Comparison of ENCODE assay signal across 8 cellular contexts in the genomic region with DNA sequence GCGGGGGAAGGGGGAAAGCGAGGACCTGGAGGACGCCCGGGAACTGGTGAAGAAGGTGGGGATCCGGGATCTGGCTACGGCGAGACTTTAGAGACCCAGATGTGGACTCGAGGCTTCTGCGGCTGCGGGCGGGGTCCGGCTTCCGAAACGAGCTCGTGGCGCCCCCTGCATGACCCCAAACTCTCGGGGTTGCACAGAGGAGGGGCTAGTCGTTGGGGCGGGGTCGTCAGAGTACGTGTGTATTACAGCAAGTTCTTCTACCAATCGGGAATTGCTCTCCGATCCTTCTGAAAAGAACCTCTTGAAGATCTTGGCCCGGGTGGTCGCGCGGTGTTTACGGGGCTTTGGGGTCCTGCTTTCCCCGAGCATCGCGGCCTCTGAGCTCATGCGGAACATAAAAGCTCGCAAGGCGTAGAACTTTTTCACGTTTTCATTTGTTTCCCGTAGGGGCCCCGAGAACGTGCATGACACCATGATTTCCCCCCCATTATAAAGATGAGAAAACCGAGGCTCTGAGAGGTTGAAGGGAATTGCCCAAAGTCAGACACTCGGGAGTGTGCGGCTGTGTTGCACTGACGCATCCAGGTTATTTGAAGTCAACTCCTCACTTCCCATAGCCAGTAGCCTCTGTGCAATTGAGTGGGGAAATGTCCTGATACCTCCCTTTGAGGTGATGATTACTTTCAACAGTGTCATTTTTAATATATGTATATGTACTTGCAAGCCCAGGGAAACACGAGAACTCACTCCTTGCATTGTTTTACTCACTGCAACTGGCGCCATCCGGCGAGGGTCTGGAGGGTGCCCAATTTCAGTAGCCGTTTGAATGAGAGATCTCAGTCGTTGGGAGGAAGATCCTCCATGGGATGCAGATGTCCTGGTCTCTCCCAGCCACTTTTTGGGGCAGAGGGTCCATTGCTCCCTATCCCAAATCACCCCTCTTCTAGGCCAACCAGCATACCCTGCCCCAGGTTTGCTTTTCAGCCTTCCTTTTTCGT. TPM values are rescaled to one million over a fixed set of nuclear protein-coding genes. Genes with fewer than 3 reads are reported as not detected.
DNase-seq lines count a peak whose midpoint lies in the region; ATAC-seq, FAIRE-seq and TF ChIP-seq lines count a peak whose summit lies in the region.

BEND4 (minus strand) TSS at position 149 of the 998 bp plus-strand sequence. CDS start 512 bp downstream, outside the sequence.

- DNase-seq in LNCaP clone FGC (ENCODE audit: low read depth) (no peak), endothelial cell (ENCODE audit: low spot score) (peak; percentile 5), retinal pigment epithelial cell (ENCODE audit: low read depth) (no peak), kidney (no peak), PC-9 (no peak), DMS153 (lab: John Stamatoyannopoulos, UW) (no peak)

- no peaks in the 10 kb centered on the region for H3F3A ChIP-seq in PC-9 (ENCODE audit: insufficient read depth, low read depth)

- H3K27ac ChIP-seq in kidney (ENCODE audit: low read depth in 2 of 2, low read length in 2 of 2), result no peak within 1 kb of the TSS
- no peak within 1 kb of the TSS for H3K27ac ChIP-seq in PC-9

- H3K4me3 ChIP-seq in GM08714 (ENCODE audit: low read length), result peak within 1 kb of the TSS; percentile 86
- H3K4me3 ChIP-seq in LNCaP clone FGC (ENCODE audit: low read depth, low read length), result peak within 1 kb of the TSS; percentile 53
- peak within 1 kb of the TSS; percentile 40 for H3K4me3 ChIP-seq in retinal pigment epithelial cell (ENCODE audit: low read length)
- peak within 1 kb of the TSS in 1 of 2 donors; percentile 41 for H3K4me3 ChIP-seq in kidney (ENCODE audit: low read length in 2 of 2)
- no peak within 1 kb of the TSS for H3K4me3 ChIP-seq in PC-9

- CTCF ChIA-PET in PC-9 (lab: Charles Lee), result no interaction called here

- no peak within 1 kb of the TSS for H3K9ac ChIP-seq in kidney (ENCODE audit: low read length in 2 of 2)

- peaks cover 0 to 2% of the 10 kb centered on the region in 2 donors for H3K4me1 ChIP-seq in kidney (ENCODE audit: control insufficient read depth in 1 of 2, insufficient read depth in 1 of 2, low read depth in 1 of 2, low read length in 2 of 2)
- no peaks in the 10 kb centered on the region for H3K4me1 ChIP-seq in PC-9 (replicated peaks; ENCODE audit: insufficient read depth)

- H3K9me2 ChIP-seq in PC-9 (ENCODE audit: insufficient read depth), result no peaks in the 10 kb centered on the region

- peak within 1 kb of the TSS; percentile 97 for H3K4me3 Mint-ChIP-seq in endothelial cell (ENCODE audit: unreplicated experiment)

- POLR2A ChIA-PET in PC-9 (lab: Charles Lee; ENCODE audit: unreplicated experiment), result no interaction called here

- no peak within 1 kb of the TSS for H2AFZ ChIP-seq in PC-9

- H3K9me3 Mint-ChIP-seq in endothelial cell (ENCODE audit: unreplicated experiment), result peaks cover 4% of the 10 kb centered on the region

- no peaks in the 10 kb centered on the region for H3K9me3 ChIP-seq in kidney (ENCODE audit: control insufficient read depth in 1 of 2, low read length in 2 of 2)
- H3K9me3 ChIP-seq in PC-9 (ENCODE audit: insufficient read depth, low read depth), result no peaks in the 10 kb centered on the region

- H3K36me3 Mint-ChIP-seq in endothelial cell (ENCODE audit: low read depth, unreplicated experiment), result peaks cover 16% of the 10 kb centered on the region

- H3K27me3 ChIP-seq in PC-9 (ENCODE audit: insufficient read depth, low read depth), result peaks cover 22% of the 10 kb centered on the region

- intact Hi-C loops in kidney (cut with DNase I) (no loop called here), PC-9 (cut with micrococcal nuclease; ENCODE audit: unreplicated experiment) (no loop called here)

- H3K4me1 Mint-ChIP-seq in endothelial cell (ENCODE audit: unreplicated experiment), result peaks cover 25% of the 10 kb centered on the region

- no peaks in the 10 kb centered on the region for H4K20me1 ChIP-seq in PC-9 (ENCODE audit: insufficient read depth)

- H3K4me2 ChIP-seq in PC-9, result no peak within 1 kb of the TSS

- no peaks in the 10 kb centered on the region for H3K36me3 ChIP-seq in kidney (ENCODE audit: control insufficient read depth in 1 of 2, insufficient read depth in 2 of 2, low read length in 2 of 2)
- H3K36me3 ChIP-seq in PC-9 (ENCODE audit: low read depth), result no peaks in the 10 kb centered on the region

- H3K27me3 Mint-ChIP-seq in endothelial cell (ENCODE audit: unreplicated experiment), result peaks cover 25% of the 10 kb centered on the region

- H3K27ac Mint-ChIP-seq in endothelial cell (ENCODE audit: unreplicated experiment), result peak within 1 kb of the TSS; percentile 52

- no TSS peak for BruUV-seq in PC-9 (replicated peaks; lab: Mats Ljungman, UMichigan)

- TF ChIP-seq CTCF in LNCaP clone FGC (IDR thresholded peaks at IDR 0.05; ENCODE audit: control insufficient read depth, extremely low read depth, insufficient read depth) (no peak), endothelial cell (IDR thresholded peaks at IDR 0.05; ENCODE audit: unreplicated experiment) (no peak), retinal pigment epithelial cell (conservative IDR thresholded peaks at IDR 0.05; ENCODE audit: low read depth, low read length) (no peak), kidney (IDR thresholded peaks at IDR 0.05; ENCODE audit: borderline replicate concordance, extremely low read depth, insufficient read depth) (no peak), PC-9 (conservative IDR thresholded peaks at IDR 0.05) (no peak)

- peak; percentile 26 for ATAC-seq in GM21381 (IDR thresholded peaks at IDR 0.05; ENCODE audit: unreplicated experiment)

- no peaks in the 10 kb centered on the region for H3K79me2 ChIP-seq in PC-9 (ENCODE audit: low read depth)

- no peak for FAIRE-seq in kidney (lab: Jason Lieb, UNC)

RNA-seq across cellular contexts. Expression of gene BEND4, which starts in this region (rescaled TPM):
- 16.3 TPM for total RNA-seq in endothelial cell (ENCODE audit: unreplicated experiment)
- total RNA-seq in kidney, result 0.22 TPM
- not detected for polyA plus RNA-seq in kidney (ENCODE audit: insufficient read depth, low read depth, low replicate concordance)
- total RNA-seq in PC-9 (2021), result not detected in 2 replicates

Comparison
In these comparisons a context has a peak if more than half of its experiments do, and no peak if none do; other contexts are left out.
1. RNA of gene BEND4 (total RNA-seq): 16.3 TPM in endothelial cell (single experiment); 0.22 TPM in kidney (single experiment) and not detected in PC-9; every median in the first group is over 10 times any median in the second.